Comparison of ENCODE assay signal across 19 cellular contexts in genomic region chr7:84446991-84447480, GRCh38.
DNase-seq lines count a peak whose midpoint lies in the region; ATAC-seq and TF ChIP-seq lines count a peak whose summit lies in the region.
"Had no signal": no experiment of that assay in that cellular context is flagged by ENCODE, and none has a peak within 500 bp of the region (broad histone marks: within the 10 kb centered on the region; RNA-seq: fewer than 3 reads in every experiment).

No MANE protein-coding gene starts in this region.

- WGBS in right cardiac atrium, result 96% methylated on average over 14 of the region's 14 CpGs

- ATAC-seq in right cardiac atrium (no peak), left ventricle myocardium superior (no peak), upper lobe of right lung (peak; percentile 32), GM18858 (IDR thresholded peaks at IDR 0.05; ENCODE audit: unreplicated experiment) (no peak), GM21515 (IDR thresholded peaks at IDR 0.05; ENCODE audit: unreplicated experiment) (no peak)

- H3K36me3 ChIP-seq in upper lobe of right lung, result no peaks in the 10 kb centered on the region

- intact Hi-C loops in right cardiac atrium (cut with DNase I) (no loop called here), left ventricle myocardium superior (cut with micrococcal nuclease) (no loop called here), posterior vena cava (cut with DNase I) (no loop called here), upper lobe of right lung (cut with DNase I) (no loop called here)

- no peak overlapping the region for H3K27ac ChIP-seq in right cardiac atrium (ENCODE audit: low read length)
- no peak overlapping the region for H3K27ac ChIP-seq in upper lobe of right lung
- H3K27ac ChIP-seq: GM23248 had no signal

- H3K4me1 ChIP-seq in right cardiac atrium (ENCODE audit: control insufficient read depth, insufficient read depth, low read length) (no peaks in the 10 kb centered on the region), upper lobe of right lung (no peaks in the 10 kb centered on the region)

- H3K4me3 ChIP-seq in right cardiac atrium (ENCODE audit: low read length) (no peak overlapping the region), upper lobe of right lung (no peak overlapping the region)
- H3K4me3 ChIP-seq: GM23248 had no signal

- DNase-seq in right cardiac atrium, result peak in 2 of 3 donors; percentile 26 to 30
- DNase-seq in left ventricle myocardium superior, result no peak
- DNase-seq in cortex of kidney (lab: John Stamatoyannopoulos, UW), result peak; percentile 4
- peak; percentile 62 for DNase-seq in posterior vena cava (ENCODE audit: low spot score)
- DNase-seq in upper lobe of right lung, result no peak
- DNase-seq in NCI-H1436 (lab: John Stamatoyannopoulos, UW), result no peak
- DNase-seq: DMS53, GF-D8, GM23248, HCEC 1CT, MV-4-11, NCI-H1105 treated with DMSO at 0.1 percent for 48 hours, NCI-H1694, NCI-H2081, NCI-H526, SHP77, SK-N-SH had no signal

- no peaks in the 10 kb centered on the region for H3K9me3 ChIP-seq in right cardiac atrium (ENCODE audit: control insufficient read depth, low read length)
- no peaks in the 10 kb centered on the region for H3K9me3 ChIP-seq in upper lobe of right lung

- no peaks in the 10 kb centered on the region for H3K27me3 ChIP-seq in right cardiac atrium (ENCODE audit: control insufficient read depth, insufficient read depth)
- no peaks in the 10 kb centered on the region for H3K27me3 ChIP-seq in upper lobe of right lung

- no peak for TF ChIP-seq CTCF in upper lobe of right lung (IDR thresholded peaks at IDR 0.05)

Comparison
In these comparisons a context has a peak if more than half of its experiments do, and no peak if none do; other contexts are left out.
1. DNase-seq: peak in right cardiac atrium (2 of 3), cortex of kidney (single experiment) and posterior vena cava (single experiment); none in left ventricle myocardium superior (single experiment), upper lobe of right lung (single experiment) and NCI-H1436 (single experiment).